ENCODE assay signal across 10 cellular contexts in genomic region chr3:24830230-24831152, GRCh38.
A peak's percentile ranks its signal among the peaks of the same experiment; 100 is the strongest.
DNase-seq lines count a peak whose midpoint lies in the region; ATAC-seq and TF ChIP-seq lines count a peak whose summit lies in the region.
"Had no signal": no experiment of that assay in that cellular context is flagged by ENCODE, and none has a peak within 500 bp of the region (broad histone marks: within the 10 kb centered on the region; RNA-seq: fewer than 3 reads in every experiment).

No MANE protein-coding gene starts in this region.

- TF ChIP-seq CTCF in endodermal cell (conservative IDR thresholded peaks at IDR 0.05) (no peak), mucosa of descending colon (IDR thresholded peaks at IDR 0.05) (no peak), upper lobe of left lung (IDR thresholded peaks at IDR 0.05) (no peak)

- POLR2A ChIA-PET in CD4-positive, alpha-beta memory T cell (lab: Charles Lee; ENCODE audit: partially characterized antibody) = no interaction called here

- no peaks in the 10 kb centered on the region for H3K4me1 ChIP-seq in endodermal cell (ENCODE audit: control insufficient read depth, insufficient read depth, low read length)
- peaks cover 7% of the 10 kb centered on the region for H3K4me1 ChIP-seq in mucosa of descending colon (ENCODE audit: low read depth)
- peaks cover 12 to 23% (median 14%) of the 10 kb centered on the region in 4 donors for H3K4me1 ChIP-seq in upper lobe of left lung
- no peaks in the 10 kb centered on the region for H3K4me1 ChIP-seq in CD4-positive, alpha-beta memory T cell (ENCODE audit: insufficient read depth, low read length)

- ATAC-seq in mucosa of descending colon = peak; percentile 21
- ATAC-seq in upper lobe of left lung (ENCODE audit: low FRiP score in 2 of 2) = peak; percentile 16 to 23
- no peak for ATAC-seq in GM18498 (IDR thresholded peaks at IDR 0.05; ENCODE audit: unreplicated experiment)

- H3K9me3 Mint-ChIP-seq in endodermal cell = no peaks in the 10 kb centered on the region
- H3K9me3 Mint-ChIP-seq in CD4-positive, alpha-beta memory T cell = peaks cover 0 to 15% (median 5%) of the 10 kb centered on the region in 8 donors

- no peak for TF ChIP-seq POLR2A in upper lobe of left lung (IDR thresholded peaks at IDR 0.05)

- no peaks in the 10 kb centered on the region for H3K9me3 ChIP-seq in endodermal cell (ENCODE audit: control insufficient read depth, low read length)
- H3K9me3 ChIP-seq in mucosa of descending colon = no peaks in the 10 kb centered on the region
- no peaks in the 10 kb centered on the region for H3K9me3 ChIP-seq in upper lobe of left lung
- no peaks in the 10 kb centered on the region for H3K9me3 ChIP-seq in CD4-positive, alpha-beta memory T cell (ENCODE audit: control insufficient read depth in 1 of 2, low read length in 2 of 2)

- CTCF ChIA-PET in CD4-positive, alpha-beta memory T cell (lab: Charles Lee; ENCODE audit: partially characterized antibody) = no interaction called here

- TF ChIP-seq EP300 in upper lobe of left lung (IDR thresholded peaks at IDR 0.05) = no peak

- peaks cover 8% of the 10 kb centered on the region for H3K4me1 Mint-ChIP-seq in endodermal cell
- H3K4me1 Mint-ChIP-seq in CD4-positive, alpha-beta memory T cell = peaks cover 0 to 2% (median 0%) of the 10 kb centered on the region in 4 donors
- H3K4me1 Mint-ChIP-seq: B cell had no signal

- intact Hi-C loops in mucosa of descending colon (cut with DNase I, micrococcal nuclease) = no loop called here
- intact Hi-C loops in CD4-positive, alpha-beta memory T cell (cut with micrococcal nuclease) = no loop called here

- H3K27me3 ChIP-seq in endodermal cell (ENCODE audit: control insufficient read depth, insufficient read depth, low read length, poor library complexity, severe bottlenecking) (peaks cover 97% of the 10 kb centered on the region), upper lobe of left lung (peaks cover 0 to 4% (median 0%) of the 10 kb centered on the region in 4 donors)
- H3K27me3 ChIP-seq in CD4-positive, alpha-beta memory T cell (ENCODE audit: insufficient read depth, low read length) = no peaks in the 10 kb centered on the region

- DNase-seq in NCI-H748 (lab: John Stamatoyannopoulos, UW; ENCODE audit: unreplicated experiment) (peak; percentile 39), NCI-H748 treated with DMSO at 0.1 percent for 48 hours (lab: John Stamatoyannopoulos, UW) (no peak), endodermal cell (peak; percentile 58), mucosa of descending colon (peak in 1 of 3 donors; percentile 21), upper lobe of left lung (peak in 1 of 2 donors; percentile 77), glomerular visceral epithelial cell (ENCODE audit: extremely low spot score) (no peak)
- DNase-seq in CD4-positive, alpha-beta memory T cell = no peak
- DNase-seq: NCI-H345 had no signal

- H3K27ac ChIP-seq in endodermal cell (ENCODE audit: low read depth, low read length) (no peak overlapping the region), upper lobe of left lung (no peak overlapping the region)
- no peak overlapping the region for H3K27ac ChIP-seq in CD4-positive, alpha-beta memory T cell (ENCODE audit: low read depth, low read length)

- H3K36me3 ChIP-seq in endodermal cell (ENCODE audit: control insufficient read depth, insufficient read depth, low read length) = no peaks in the 10 kb centered on the region
- no peaks in the 10 kb centered on the region for H3K36me3 ChIP-seq in mucosa of descending colon (ENCODE audit: low read depth)
- no peaks in the 10 kb centered on the region for H3K36me3 ChIP-seq in upper lobe of left lung
- H3K36me3 ChIP-seq in CD4-positive, alpha-beta memory T cell (ENCODE audit: insufficient read depth, low read length) = no peaks in the 10 kb centered on the region

- H3K27ac Mint-ChIP-seq in endodermal cell = no peak overlapping the region
- no peak overlapping the region for H3K27ac Mint-ChIP-seq in CD4-positive, alpha-beta memory T cell
- H3K27ac Mint-ChIP-seq: B cell had no signal

- H3K4me3 ChIP-seq in endodermal cell (ENCODE audit: low read length) = peak overlapping the region; percentile 81
- no peak overlapping the region for H3K4me3 ChIP-seq in mucosa of descending colon
- peak overlapping the region in 3 of 4 donors; percentile 49 to 58 (median 57) for H3K4me3 ChIP-seq in upper lobe of left lung
- no peak overlapping the region for H3K4me3 ChIP-seq in CD4-positive, alpha-beta memory T cell (ENCODE audit: low read length in 2 of 2)

- no peak overlapping the region for H3K9ac ChIP-seq in endodermal cell (ENCODE audit: extremely low read depth, low read length, poor library complexity, severe bottlenecking)

- H3K4me3 Mint-ChIP-seq in endodermal cell = peak overlapping the region; percentile 62
- no peak overlapping the region for H3K4me3 Mint-ChIP-seq in CD4-positive, alpha-beta memory T cell
- H3K4me3 Mint-ChIP-seq: B cell had no signal

- 10 to 44% methylated on average over 10 to 35 of the region's 35 CpGs for WGBS in endodermal cell (ENCODE audit: insufficient coverage in 1 of 2, insufficient read length in 1 of 2), 2 experiments
- 15 to 28% methylated on average over 13 to 24 of the region's 35 CpGs for WGBS in upper lobe of left lung, 2 donors

- no peaks in the 10 kb centered on the region for H3K36me3 Mint-ChIP-seq in endodermal cell (ENCODE audit: low read depth)
- H3K36me3 Mint-ChIP-seq in CD4-positive, alpha-beta memory T cell = no peaks in the 10 kb centered on the region

- H3K27me3 Mint-ChIP-seq in endodermal cell (ENCODE audit: insufficient read depth) = peaks cover 94% of the 10 kb centered on the region
- H3K27me3 Mint-ChIP-seq in CD4-positive, alpha-beta memory T cell = peaks cover 6 to 16% of the 10 kb centered on the region in 2 donors

Comparison
In these comparisons a context has a peak if more than half of its experiments do, and no peak if none do; other contexts are left out.
1. DNase-seq: peak in NCI-H748 (single experiment) and endodermal cell (single experiment); none in NCI-H748 treated with DMSO at 0.1 percent for 48 hours (single experiment), CD4-positive, alpha-beta memory T cell (0 of 5) and glomerular visceral epithelial cell (single experiment).
2. H3K4me3 ChIP-seq: peak in endodermal cell (single experiment) and upper lobe of left lung (3 of 4); none in mucosa of descending colon (single experiment) and CD4-positive, alpha-beta memory T cell (0 of 2).